In the genomic region with DNA sequence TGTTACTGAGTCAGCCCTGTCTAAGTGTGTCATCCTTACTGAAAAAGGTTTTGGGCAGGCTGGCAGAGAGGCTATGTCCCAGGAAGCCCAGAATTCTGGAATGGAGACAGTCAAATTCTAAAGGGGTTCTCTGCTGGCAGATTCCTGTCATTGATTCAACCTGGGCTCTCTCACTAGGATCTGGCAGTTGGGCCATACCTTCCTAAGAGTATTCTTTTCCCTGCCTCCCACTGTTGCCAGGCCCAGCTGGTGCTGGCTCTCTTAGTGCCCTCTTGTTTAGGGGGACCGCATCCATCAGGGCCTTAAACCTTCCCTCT, we compare ENCODE assay signal across 19 cellular contexts.
A peak's percentile ranks its signal among the peaks of the same experiment; 100 is the strongest.
DNase-seq lines count a peak whose midpoint lies in the region; ATAC-seq and TF ChIP-seq lines count a peak whose summit lies in the region.
"Had no signal": no experiment of that assay in that cellular context is flagged by ENCODE, and none has a peak within 500 bp of the region (broad histone marks: within the 10 kb centered on the region; RNA-seq: fewer than 3 reads in every experiment).

No MANE protein-coding gene starts in this region.

- H3K4me3 ChIP-seq in coronary artery = peak overlapping the region; percentile 25
- H3K4me3 ChIP-seq in muscle layer of duodenum (ENCODE audit: low read depth in 1 of 2, low read length in 2 of 2) = no peak overlapping the region
- no peak overlapping the region for H3K4me3 ChIP-seq in upper lobe of right lung
- no peak overlapping the region for H3K4me3 ChIP-seq in SJCRH30

- peaks cover 13% of the 10 kb centered on the region for H3K36me3 Mint-ChIP-seq in activated naive CD8-positive, alpha-beta T cell treated with anti-CD3 and anti-CD28 coated beads, Interleukin-2, amount 10 ng/mL, durations not matched to agents 7 days and 5 days
- H3K36me3 Mint-ChIP-seq in activated naive CD8-positive, alpha-beta T cell treated with anti-CD3 and anti-CD28 coated beads, Interleukin-2, amount 50 U/mL, for 24 hours (ENCODE audit: low read depth) = no peaks in the 10 kb centered on the region
- H3K36me3 Mint-ChIP-seq: natural killer cell had no signal

- H3K9me3 ChIP-seq in muscle layer of duodenum (ENCODE audit: control insufficient read depth in 1 of 2, low read length in 2 of 2) (no peaks in the 10 kb centered on the region), upper lobe of right lung (no peaks in the 10 kb centered on the region), SJCRH30 (replicated peaks) (no peaks in the 10 kb centered on the region)
- H3K9me3 ChIP-seq: BE2C had no signal

- H3K4me1 Mint-ChIP-seq in activated naive CD8-positive, alpha-beta T cell treated with anti-CD3 and anti-CD28 coated beads, Interleukin-2, amount 10 ng/mL, durations not matched to agents 7 days and 5 days = peaks cover 19% of the 10 kb centered on the region
- no peaks in the 10 kb centered on the region for H3K4me1 Mint-ChIP-seq in activated naive CD8-positive, alpha-beta T cell treated with anti-CD3 and anti-CD28 coated beads, Interleukin-2, amount 50 U/mL, for 24 hours

- H3K27ac ChIP-seq in coronary artery = peak overlapping the region in 1 of 2 donors; percentile 61
- H3K27ac ChIP-seq in muscle layer of duodenum (ENCODE audit: low read length) = peak overlapping the region; percentile 0
- H3K27ac ChIP-seq in upper lobe of right lung = peak overlapping the region; percentile 60
- no peak overlapping the region for H3K27ac ChIP-seq in SJCRH30

- no peaks in the 10 kb centered on the region for H3K27me3 ChIP-seq in muscle layer of duodenum (ENCODE audit: low read depth, low read length)
- no peaks in the 10 kb centered on the region for H3K27me3 ChIP-seq in upper lobe of right lung
- H3K27me3 ChIP-seq in SJCRH30 = no peaks in the 10 kb centered on the region
- H3K27me3 ChIP-seq: BE2C had no signal

- peaks cover 5 to 8% of the 10 kb centered on the region in 2 donors for H3K4me1 ChIP-seq in muscle layer of duodenum (ENCODE audit: control insufficient read depth in 1 of 2, insufficient read depth in 2 of 2, low read length in 2 of 2)
- H3K4me1 ChIP-seq in upper lobe of right lung = peaks cover 4% of the 10 kb centered on the region
- H3K4me1 ChIP-seq in SJCRH30 = peaks cover 62% of the 10 kb centered on the region

- POLR2A ChIA-PET in activated naive CD8-positive, alpha-beta T cell treated with anti-CD3 and anti-CD28 coated beads, Interleukin-2, amount 10 ng/mL, durations not matched to agents 7 days and 5 days (lab: Charles Lee) = no interaction called here

- DNase-seq in activated naive CD8-positive, alpha-beta T cell treated with anti-CD3 and anti-CD28 coated beads, Interleukin-2, amount 10 ng/mL, durations not matched to agents 7 days and 5 days = no peak
- no peak for DNase-seq in activated naive CD8-positive, alpha-beta T cell treated with anti-CD3 and anti-CD28 coated beads, Interleukin-2, amount 50 U/mL, for 24 hours
- DNase-seq in coronary artery (ENCODE audit: low spot score) (no peak), upper lobe of right lung (no peak), SJCRH30 (no peak), middle frontal gyrus (ENCODE audit: extremely low spot score, low spot score) (no peak)
- DNase-seq: 8988T; activated CD4-positive, CD25-positive, alpha-beta regulatory T cell treated with anti-CD3 and anti-CD28 coated beads, Interleukin-2, amount 50 U/mL, for 72 hours; activated CD8-positive, alpha-beta T cell treated with anti-CD3 and anti-CD28 coated beads, Interleukin-2, amount 10 ng/mL, durations not matched to agents 7 days and 5 days; activated gamma-delta T cell treated with Interleukin-2 at 50 U/mL for 16 hours; BE2C; COR-L47; DND-41; foreskin fibroblast; islet precursor cell; KG1; natural killer cell had no signal

- intact Hi-C loops in upper lobe of right lung (cut with DNase I) = no loop called here

- peaks cover 12% of the 10 kb centered on the region for H3K27me3 Mint-ChIP-seq in activated naive CD8-positive, alpha-beta T cell treated with anti-CD3 and anti-CD28 coated beads, Interleukin-2, amount 10 ng/mL, durations not matched to agents 7 days and 5 days
- H3K27me3 Mint-ChIP-seq in activated naive CD8-positive, alpha-beta T cell treated with anti-CD3 and anti-CD28 coated beads, Interleukin-2, amount 50 U/mL, for 24 hours = no peaks in the 10 kb centered on the region

- H3K4me3 Mint-ChIP-seq in activated naive CD8-positive, alpha-beta T cell treated with anti-CD3 and anti-CD28 coated beads, Interleukin-2, amount 10 ng/mL, durations not matched to agents 7 days and 5 days = no peak overlapping the region
- H3K4me3 Mint-ChIP-seq in activated naive CD8-positive, alpha-beta T cell treated with anti-CD3 and anti-CD28 coated beads, Interleukin-2, amount 50 U/mL, for 24 hours = no peak overlapping the region
- H3K4me3 Mint-ChIP-seq: activated CD8-positive, alpha-beta T cell treated with anti-CD3 and anti-CD28 coated beads, Interleukin-2, amount 10 ng/mL, durations not matched to agents 7 days and 5 days; natural killer cell had no signal

- peak overlapping the region; percentile 59 for H3K27ac Mint-ChIP-seq in activated naive CD8-positive, alpha-beta T cell treated with anti-CD3 and anti-CD28 coated beads, Interleukin-2, amount 10 ng/mL, durations not matched to agents 7 days and 5 days
- no peak overlapping the region for H3K27ac Mint-ChIP-seq in activated naive CD8-positive, alpha-beta T cell treated with anti-CD3 and anti-CD28 coated beads, Interleukin-2, amount 50 U/mL, for 24 hours
- H3K27ac Mint-ChIP-seq: activated CD8-positive, alpha-beta T cell treated with anti-CD3 and anti-CD28 coated beads, Interleukin-2, amount 10 ng/mL, durations not matched to agents 7 days and 5 days; natural killer cell had no signal

- TF ChIP-seq CTCF in coronary artery (IDR thresholded peaks at IDR 0.05) = no peak
- TF ChIP-seq CTCF in upper lobe of right lung (IDR thresholded peaks at IDR 0.05) = no peak

- ATAC-seq in activated naive CD8-positive, alpha-beta T cell treated with anti-CD3 and anti-CD28 coated beads, Interleukin-2, amount 10 ng/mL, durations not matched to agents 7 days and 5 days (ENCODE audit: low read depth) = no peak
- no peak for ATAC-seq in activated naive CD8-positive, alpha-beta T cell treated with anti-CD3 and anti-CD28 coated beads, Interleukin-2, amount 50 U/mL, for 24 hours
- ATAC-seq in upper lobe of right lung = no peak
- no peak for ATAC-seq in GM19463 (IDR thresholded peaks at IDR 0.05; ENCODE audit: unreplicated experiment)
- ATAC-seq: activated CD8-positive, alpha-beta T cell treated with anti-CD3 and anti-CD28 coated beads, Interleukin-2, amount 10 ng/mL, durations not matched to agents 7 days and 5 days; natural killer cell had no signal

- peaks cover 1% of the 10 kb centered on the region for H3K9me3 Mint-ChIP-seq in activated naive CD8-positive, alpha-beta T cell treated with anti-CD3 and anti-CD28 coated beads, Interleukin-2, amount 10 ng/mL, durations not matched to agents 7 days and 5 days
- no peaks in the 10 kb centered on the region for H3K9me3 Mint-ChIP-seq in activated naive CD8-positive, alpha-beta T cell treated with anti-CD3 and anti-CD28 coated beads, Interleukin-2, amount 50 U/mL, for 24 hours

- H3K36me3 ChIP-seq in muscle layer of duodenum (ENCODE audit: control insufficient read depth in 1 of 2, insufficient read depth in 2 of 2, low read length in 2 of 2) = no peaks in the 10 kb centered on the region
- H3K36me3 ChIP-seq in upper lobe of right lung = no peaks in the 10 kb centered on the region
- no peaks in the 10 kb centered on the region for H3K36me3 ChIP-seq in SJCRH30
- H3K36me3 ChIP-seq: BE2C had no signal
